Comparison of ENCODE assay signal across 31 cellular contexts in genomic region chr10:112969131-112969530, GRCh38.
"Had no signal": no experiment of that assay in that cellular context is flagged by ENCODE, and none has a peak within 500 bp of the region (broad histone marks: within the 10 kb centered on the region; RNA-seq: fewer than 3 reads in every experiment).

No MANE protein-coding gene starts in this region.

- H3K9me3 Mint-ChIP-seq: activated CD4-positive, alpha-beta T cell treated with anti-CD3 and anti-CD28 coated beads, Interleukin-2, amount 10 ng/mL, durations not matched to agents 7 days and 5 days; activated naive CD4-positive, alpha-beta T cell treated with anti-CD3 and anti-CD28 coated beads, Interleukin-2, amount 10 ng/mL, durations not matched to agents 7 days and 5 days; activated naive CD8-positive, alpha-beta T cell treated with anti-CD3 and anti-CD28 coated beads, Interleukin-2, amount 50 U/mL, for 24 hours; T-helper 1 cell treated with Interleukin-12 subunit alpha and Interleukin-12 subunit beta and Interleukin-4 antibody, amounts not matched to agents 30 μg/mL and 1 μg/mL, for 36 hours; T-helper 2 cell treated with Interferon-gamma antibody and Interleukin-4, amounts not matched to agents 5 μg/mL and 100 μg/mL, for 36 hours had no signal

- H3K4me1 Mint-ChIP-seq: activated CD4-positive, alpha-beta T cell treated with anti-CD3 and anti-CD28 coated beads for 36 hours; activated CD4-positive, alpha-beta T cell treated with anti-CD3 and anti-CD28 coated beads, Interleukin-2, amount 10 ng/mL, durations not matched to agents 7 days and 5 days; activated naive CD4-positive, alpha-beta T cell treated with anti-CD3 and anti-CD28 coated beads, Interleukin-2, amount 10 ng/mL, durations not matched to agents 7 days and 5 days; activated naive CD8-positive, alpha-beta T cell treated with anti-CD3 and anti-CD28 coated beads, Interleukin-2, amount 50 U/mL, for 24 hours had no signal

- H3K9me2 ChIP-seq: SK-N-SH had no signal

- H3K36me3 Mint-ChIP-seq: activated naive CD4-positive, alpha-beta T cell treated with anti-CD3 and anti-CD28 coated beads, Interleukin-2, amount 10 ng/mL, durations not matched to agents 7 days and 5 days had no signal

- H3K27ac Mint-ChIP-seq: activated CD4-positive, alpha-beta T cell treated with anti-CD3 and anti-CD28 coated beads for 36 hours; activated CD4-positive, alpha-beta T cell treated with anti-CD3 and anti-CD28 coated beads, Interleukin-2, amount 10 ng/mL, durations not matched to agents 7 days and 5 days; activated naive CD4-positive, alpha-beta T cell treated with anti-CD3 and anti-CD28 coated beads, Interleukin-2, amount 10 ng/mL, durations not matched to agents 7 days and 5 days; activated naive CD8-positive, alpha-beta T cell; activated naive CD8-positive, alpha-beta T cell treated with anti-CD3 and anti-CD28 coated beads, Interleukin-2, amount 50 U/mL, for 24 hours; T-helper 1 cell treated with Interleukin-12 subunit alpha and Interleukin-12 subunit beta and Interleukin-4 antibody, amounts not matched to agents 30 μg/mL and 1 μg/mL, for 36 hours; T-helper 2 cell treated with Interferon-gamma antibody and Interleukin-4, amounts not matched to agents 5 μg/mL and 100 μg/mL, for 36 hours had no signal

- H3K27me3 ChIP-seq: brain microvascular endothelial cell, Peyer's patch, SJSA1 had no signal

- ATAC-seq: activated CD4-positive, alpha-beta T cell treated with anti-CD3 and anti-CD28 coated beads for 36 hours; activated CD4-positive, CD25-positive, alpha-beta regulatory T cell treated with anti-CD3 and anti-CD28 coated beads, Interleukin-2, amount 50 U/mL, for 24 hours; activated naive CD8-positive, alpha-beta T cell treated with anti-CD3 and anti-CD28 coated beads, Interleukin-2, amount 50 U/mL, for 24 hours had no signal

- H3K4me1 ChIP-seq: Peyer's patch had no signal

- H3K4me2 ChIP-seq: SK-N-SH had no signal

- H3K27ac ChIP-seq: brain microvascular endothelial cell, SJSA1 had no signal

- DNase-seq: activated CD4-positive, alpha-beta T cell treated with anti-CD3 and anti-CD28 coated beads for 36 hours; activated CD4-positive, alpha-beta T cell treated with anti-CD3 and anti-CD28 coated beads, Interleukin-2, amount 10 ng/mL, durations not matched to agents 7 days and 5 days; activated CD4-positive, alpha-beta T cell treated with anti-CD3 and anti-CD28 coated beads, Interleukin-2, amount 50 U/mL, for 48 hours; activated CD8-positive, alpha-beta memory T cell treated with anti-CD3 and anti-CD28 coated beads, Interleukin-2, amount 50 U/mL, for 4 hours; activated effector memory CD4-positive, alpha-beta T cell treated with Interleukin-2 at 50 U/mL for 16 hours; activated naive CD4-positive, alpha-beta T cell treated with anti-CD3 and anti-CD28 coated beads, Interleukin-2, amount 10 ng/mL, durations not matched to agents 7 days and 5 days; activated naive CD8-positive, alpha-beta T cell treated with anti-CD3 and anti-CD28 coated beads, Interleukin-2, amount 50 U/mL, for 24 hours; activated T-cell treated with anti-CD3 and anti-CD28 coated beads for 4 hours; activated T-cell treated with anti-CD3 and anti-CD28 coated beads, Interleukin-2, amount 50 U/mL, for 48 hours; anterior cingulate cortex; brain microvascular endothelial cell; central memory CD4-positive, alpha-beta T cell; NCI-H1092 treated with DMSO at 0.1 percent for 48 hours; NCI-H1417; NCI-H187 treated with DMSO at 0.1 percent for 48 hours; NCI-H2081; NCI-H2171 treated with DMSO at 0.1 percent for 48 hours; NCI-H2227 treated with DMSO at 0.1 percent for 48 hours; NCI-H446; NCI-H510A treated with DMSO at 0.1 percent for 48 hours; RPMI8226; SHP77 treated with DMSO at 0.1 percent for 48 hours; SK-N-SH had no signal

- H3K4me3 Mint-ChIP-seq: activated CD4-positive, alpha-beta T cell treated with anti-CD3 and anti-CD28 coated beads for 36 hours; activated CD4-positive, alpha-beta T cell treated with anti-CD3 and anti-CD28 coated beads, Interleukin-2, amount 10 ng/mL, durations not matched to agents 7 days and 5 days; activated naive CD4-positive, alpha-beta T cell treated with anti-CD3 and anti-CD28 coated beads, Interleukin-2, amount 10 ng/mL, durations not matched to agents 7 days and 5 days; activated naive CD8-positive, alpha-beta T cell; activated naive CD8-positive, alpha-beta T cell treated with anti-CD3 and anti-CD28 coated beads, Interleukin-2, amount 50 U/mL, for 24 hours; T-helper 1 cell treated with Interleukin-12 subunit alpha and Interleukin-12 subunit beta and Interleukin-4 antibody, amounts not matched to agents 30 μg/mL and 1 μg/mL, for 36 hours; T-helper 2 cell treated with Interferon-gamma antibody and Interleukin-4, amounts not matched to agents 5 μg/mL and 100 μg/mL, for 36 hours had no signal

- FAIRE-seq: colon, TTC549 had no signal

- H3K9me3 ChIP-seq: Peyer's patch, SJSA1, SK-N-SH had no signal

- H3K4me3 ChIP-seq: Peyer's patch, SJSA1 had no signal

- H3K27me3 Mint-ChIP-seq: activated naive CD8-positive, alpha-beta T cell had no signal
